12 cellular contexts compared by ENCODE assay signal in genomic region chr9:126392662-126393383, GRCh38.
DNase-seq lines count a peak whose midpoint lies in the region; ATAC-seq and TF ChIP-seq lines count a peak whose summit lies in the region.
"Had no signal": no experiment of that assay in that cellular context is flagged by ENCODE, and none has a peak within 500 bp of the region (broad histone marks: within the 10 kb centered on the region; RNA-seq: fewer than 3 reads in every experiment).

No MANE protein-coding gene starts in this region.

- H3K4me2 ChIP-seq in IMR-90 (ENCODE audit: low read depth, low read length): no peak overlapping the region

- no peaks in the 10 kb centered on the region for H3K27me3 ChIP-seq in IMR-90 (ENCODE audit: control insufficient read depth, insufficient read depth, low read length)

- H2AK9ac ChIP-seq in IMR-90 (replicated peaks; ENCODE audit: low read depth, low read length, poor library complexity): no peak overlapping the region

- H3K4me1 ChIP-seq in IMR-90 (ENCODE audit: control insufficient read depth, insufficient read depth, low read length): peaks cover 17% of the 10 kb centered on the region

- H2BK15ac ChIP-seq in IMR-90 (ENCODE audit: low read depth, low read length): no peak overlapping the region

- H3K9me3 Mint-ChIP-seq in dendritic cell treated with granulocyte-macrophage colony-stimulating factor and Interleukin-4, amounts not matched to agents 40 ng/mL and 50 ng/mL, for 4 days: no peaks in the 10 kb centered on the region
- H3K9me3 Mint-ChIP-seq in stimulated activated effector memory CD8-positive, alpha-beta T cell treated with anti-CD3 and anti-CD28 coated beads, Interleukin-12 subunit alpha, Interleukin-12 subunit beta, amount 100 ng/mL, for 72 hours: no peaks in the 10 kb centered on the region

- H3K9ac ChIP-seq in IMR-90 (ENCODE audit: low read depth, low read length): no peak overlapping the region

- TF ChIP-seq RAD21 in IMR-90 (IDR thresholded peaks at IDR 0.05; ENCODE audit: low read length): no peak

- H3K4me3 ChIP-seq in IMR-90 (ENCODE audit: insufficient read depth, low read depth, low read length): no peak overlapping the region

- in situ Hi-C loops in IMR-90 (cut with MboI; ENCODE audit: low sequenced_read_pairs): loop anchor here (10.0 kb wide), 1 partner anchor 988 kb away; no protein-coding TSS in a partner anchor

- dilution Hi-C loops in IMR-90 (cut with HindIII; ENCODE audit: low sequenced_read_pairs, unreplicated experiment): no loop called here

- H3K27me3 Mint-ChIP-seq in dendritic cell treated with granulocyte-macrophage colony-stimulating factor and Interleukin-4, amounts not matched to agents 40 ng/mL and 50 ng/mL, for 4 days: no peaks in the 10 kb centered on the region

- H3K27ac Mint-ChIP-seq in dendritic cell treated with granulocyte-macrophage colony-stimulating factor and Interleukin-4, amounts not matched to agents 40 ng/mL and 50 ng/mL, for 4 days: peak overlapping the region; percentile 96
- H3K27ac Mint-ChIP-seq in stimulated activated effector memory CD8-positive, alpha-beta T cell treated with anti-CD3 and anti-CD28 coated beads, Interleukin-12 subunit alpha, Interleukin-12 subunit beta, amount 100 ng/mL, for 72 hours: peak overlapping the region; percentile 43

- ATAC-seq in IMR-90 (ENCODE audit: low read depth) (no peak), GM18868 (IDR thresholded peaks at IDR 0.05; ENCODE audit: unreplicated experiment) (no peak)
- no peak for ATAC-seq in stimulated activated effector memory CD8-positive, alpha-beta T cell treated with anti-CD3 and anti-CD28 coated beads, Interleukin-12 subunit alpha, Interleukin-12 subunit beta, amount 100 ng/mL, for 72 hours

- POLR2A ChIA-PET in IMR-90 (lab: Charles Lee; ENCODE audit: unreplicated experiment): no interaction called here

- BruUV-seq in IMR-90 (replicated peaks; lab: Mats Ljungman, UMichigan): no TSS peak

- H4K5ac ChIP-seq in IMR-90 (ENCODE audit: low read depth, low read length): no peak overlapping the region

- peaks cover 98% of the 10 kb centered on the region for H3K36me3 Mint-ChIP-seq in dendritic cell treated with granulocyte-macrophage colony-stimulating factor and Interleukin-4, amounts not matched to agents 40 ng/mL and 50 ng/mL, for 4 days (ENCODE audit: low read depth)
- H3K36me3 Mint-ChIP-seq in stimulated activated effector memory CD8-positive, alpha-beta T cell treated with anti-CD3 and anti-CD28 coated beads, Interleukin-12 subunit alpha, Interleukin-12 subunit beta, amount 100 ng/mL, for 72 hours: peaks cover 22% of the 10 kb centered on the region

- peak overlapping the region; percentile 46; the same call in 1 of the 2 replicates for H3K4ac ChIP-seq in IMR-90 (ENCODE audit: low read depth, low read length)

- no peak overlapping the region for H3K56ac ChIP-seq in IMR-90 (ENCODE audit: extremely low read depth, insufficient read depth, low read length)

- H3K9me3 ChIP-seq in IMR-90 (ENCODE audit: control insufficient read depth, insufficient read depth, low read length): no peaks in the 10 kb centered on the region

- 0 out of 4 replicates have a peak overlapping the region, but pooled peaks of 1 of the 2 experiments have one; percentile 12 for H4K8ac ChIP-seq in IMR-90 (ENCODE audit: low read depth in 2 of 2, low read length in 2 of 2)

- TF ChIP-seq CTCF in IMR-90 (conservative IDR thresholded peaks at IDR 0.05; ENCODE audit: low read depth, low read length): no peak

- H4K20me1 ChIP-seq in IMR-90 (ENCODE audit: insufficient read depth, low read length): no peaks in the 10 kb centered on the region

- no peak overlapping the region; the same call in 1 of the 2 replicates for H2AK5ac ChIP-seq in IMR-90 (ENCODE audit: low read depth, low read length)

- H2BK20ac ChIP-seq in IMR-90 (ENCODE audit: low read depth, low read length): no peak overlapping the region

- intact Hi-C loops in IMR-90 (cut with micrococcal nuclease): no loop called here
- intact Hi-C loops in dendritic cell treated with granulocyte-macrophage colony-stimulating factor and Interleukin-4, amounts not matched to agents 40 ng/mL and 50 ng/mL, for 4 days (cut with micrococcal nuclease): no loop called here

- H3K23ac ChIP-seq in IMR-90 (ENCODE audit: low read depth, low read length): no peak overlapping the region

- no peak overlapping the region for H3K27ac ChIP-seq in IMR-90 (ENCODE audit: insufficient read depth, low read length)

- H3K36me3 ChIP-seq in IMR-90 (ENCODE audit: control insufficient read depth, insufficient read depth, low read length): peaks cover 2% of the 10 kb centered on the region; the same call in 1 of the 2 replicates

- H4K91ac ChIP-seq in IMR-90 (ENCODE audit: insufficient read depth, low read depth, low read length): peak overlapping the region; percentile 19; the same call in 1 of the 2 replicates

- H3K4me3 Mint-ChIP-seq in dendritic cell treated with granulocyte-macrophage colony-stimulating factor and Interleukin-4, amounts not matched to agents 40 ng/mL and 50 ng/mL, for 4 days: no peak overlapping the region
- no peak overlapping the region for H3K4me3 Mint-ChIP-seq in stimulated activated effector memory CD8-positive, alpha-beta T cell treated with anti-CD3 and anti-CD28 coated beads, Interleukin-12 subunit alpha, Interleukin-12 subunit beta, amount 100 ng/mL, for 72 hours

- whole genome bisulfite sequencing in IMR-90 (ENCODE audit: extremely low coverage in 2 of 2, insufficient read length in 1 of 2), 2 experiments: 67% methylated on average over 2 of the region's 9 CpGs; no CpG with 5 or more reads in 1 of the 2 experiments

- H3K14ac ChIP-seq in IMR-90 (replicated peaks; ENCODE audit: low read depth, low read length): peak overlapping the region; percentile 38; the same call in 1 of the 2 replicates

- no peak overlapping the region for H2BK5ac ChIP-seq in IMR-90 (ENCODE audit: low read depth, low read length, poor library complexity, severe bottlenecking)

- DNase-seq in IMR-90 (no peak), left kidney (ENCODE audit: low read depth, low spot score) (peak; percentile 80), NCI-H510A (lab: John Stamatoyannopoulos, UW) (no peak), SKM-1 (lab: John Stamatoyannopoulos, UW; ENCODE audit: unreplicated experiment) (no peak), NCI-H146 treated with DMSO at 0.1 percent for 48 hours (lab: John Stamatoyannopoulos, UW; ENCODE audit: unreplicated experiment) (no peak)
- no peak for DNase-seq in stimulated activated effector memory CD8-positive, alpha-beta T cell treated with anti-CD3 and anti-CD28 coated beads, Interleukin-12 subunit alpha, Interleukin-12 subunit beta, amount 100 ng/mL, for 72 hours (ENCODE audit: low spot score in 2 of 2)
- DNase-seq: activated effector memory CD4-positive, alpha-beta T cell treated with Interleukin-2 at 50 U/mL for 16 hours; NCI-H1436 treated with DMSO at 0.1 percent for 48 hours; NCI-H526 treated with DMSO at 0.1 percent for 48 hours; stimulated activated CD4-positive, alpha-beta T cell treated with anti-CD3 and anti-CD28 coated beads, Interleukin-1b, Interleukin-23, amount 100 ng/mL, for 48 hours had no signal

- peaks cover 89% of the 10 kb centered on the region for H3K4me1 Mint-ChIP-seq in dendritic cell treated with granulocyte-macrophage colony-stimulating factor and Interleukin-4, amounts not matched to agents 40 ng/mL and 50 ng/mL, for 4 days (ENCODE audit: low read depth)
- H3K4me1 Mint-ChIP-seq in stimulated activated effector memory CD8-positive, alpha-beta T cell treated with anti-CD3 and anti-CD28 coated beads, Interleukin-12 subunit alpha, Interleukin-12 subunit beta, amount 100 ng/mL, for 72 hours: peaks cover 49% of the 10 kb centered on the region

- no peaks in the 10 kb centered on the region for H3K79me1 ChIP-seq in IMR-90 (ENCODE audit: low read depth in 1 of 2, low read length in 2 of 2)

- CTCF ChIA-PET in IMR-90 (lab: Yijun Ruan, JAX): interaction anchor here (0.9 kb wide), 1 partner anchor 35 kb away, joined by 3 read pairs; no protein-coding TSS in a partner anchor

- peaks cover 15% of the 10 kb centered on the region; the same call in 1 of the 2 replicates for H3K9me1 ChIP-seq in IMR-90 (ENCODE audit: insufficient read depth, low read length)

- H3K18ac ChIP-seq in IMR-90 (ENCODE audit: low read depth, low read length): peak overlapping the region; percentile 13; the same call in 1 of the 2 replicates

- no peak overlapping the region for H2BK120ac ChIP-seq in IMR-90 (ENCODE audit: low read depth, low read length)

- no peak overlapping the region for H2AFZ ChIP-seq in IMR-90 (replicated peaks; ENCODE audit: low read length, poor library complexity)

- TF ChIP-seq POLR2A in IMR-90 (IDR thresholded peaks at IDR 0.05; ENCODE audit: low read depth, low read length): no peak

TF ChIP-seq in IMR-90, 13 proteins besides CTCF, POLR2A, EP300 and RAD21:
- TF ChIP-seq RCOR1 (IDR thresholded peaks at IDR 0.05; ENCODE audit: insufficient replicate concordance, low read length): no peak
